Comparison of ENCODE assay signal across 2 cellular contexts in the genomic region with DNA sequence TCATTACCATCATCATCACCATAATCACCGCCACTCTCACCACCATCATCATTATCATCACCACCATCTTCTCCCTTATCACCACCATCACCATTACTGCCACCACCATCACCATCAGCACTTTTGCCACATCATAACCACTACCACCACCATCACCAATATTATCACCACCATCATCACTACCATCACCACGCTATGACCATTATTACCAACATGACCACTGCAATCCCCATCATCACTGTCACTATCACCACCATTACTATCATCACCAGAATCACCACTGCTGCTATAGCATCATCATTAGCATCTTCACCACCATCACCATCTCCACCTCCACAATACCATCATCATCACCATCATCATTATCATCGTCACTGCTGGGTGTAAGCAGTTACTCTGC.
TF ChIP-seq lines count a peak whose summit lies in the region.

No MANE protein-coding gene starts in this region.

TF ChIP-seq in HEK293, 187 proteins besides CTCF, POLR2A, EP300 and RAD21:
- TF ChIP-seq ZNF660 (tag by site-specific recombination; IDR thresholded peaks at IDR 0.05): no peak
- TF ChIP-seq ZNF513 (tag by site-specific recombination; IDR thresholded peaks at IDR 0.05): peak; percentile 17; the same call in 1 of the 2 replicates
- no peak for TF ChIP-seq ZBTB8A (tag by site-specific recombination; IDR thresholded peaks at IDR 0.05)

TF ChIP-seq in H1, 55 proteins besides CTCF, POLR2A, EP300 and RAD21:
- TF ChIP-seq JUN (IDR thresholded peaks at IDR 0.05; ENCODE audit: low read depth, low read length) (no peak), SIX5 (IDR thresholded peaks at IDR 0.05; ENCODE audit: low read depth, low read length) (no peak), POU5F1 (IDR thresholded peaks at IDR 0.05; ENCODE audit: low read depth, low read length) (no peak), BRCA1 (IDR thresholded peaks at IDR 0.05; ENCODE audit: low read depth, low read length) (no peak), NRF1 (IDR thresholded peaks at IDR 0.05; ENCODE audit: low read depth, low read length) (no peak), TEAD4 (IDR thresholded peaks at IDR 0.05; ENCODE audit: low read depth, low read length) (no peak), KDM1A (IDR thresholded peaks at IDR 0.05; ENCODE audit: borderline replicate concordance, low read length) (no peak), BACH1 (IDR thresholded peaks at IDR 0.05; ENCODE audit: low read length) (no peak), HDAC2 (IDR thresholded peaks at IDR 0.05; ENCODE audit: borderline replicate concordance in 1 of 2, low read depth in 2 of 2, low read length in 2 of 2) (no peak)
